Comparison of ENCODE assay signal across 8 cellular contexts in the genomic region with DNA sequence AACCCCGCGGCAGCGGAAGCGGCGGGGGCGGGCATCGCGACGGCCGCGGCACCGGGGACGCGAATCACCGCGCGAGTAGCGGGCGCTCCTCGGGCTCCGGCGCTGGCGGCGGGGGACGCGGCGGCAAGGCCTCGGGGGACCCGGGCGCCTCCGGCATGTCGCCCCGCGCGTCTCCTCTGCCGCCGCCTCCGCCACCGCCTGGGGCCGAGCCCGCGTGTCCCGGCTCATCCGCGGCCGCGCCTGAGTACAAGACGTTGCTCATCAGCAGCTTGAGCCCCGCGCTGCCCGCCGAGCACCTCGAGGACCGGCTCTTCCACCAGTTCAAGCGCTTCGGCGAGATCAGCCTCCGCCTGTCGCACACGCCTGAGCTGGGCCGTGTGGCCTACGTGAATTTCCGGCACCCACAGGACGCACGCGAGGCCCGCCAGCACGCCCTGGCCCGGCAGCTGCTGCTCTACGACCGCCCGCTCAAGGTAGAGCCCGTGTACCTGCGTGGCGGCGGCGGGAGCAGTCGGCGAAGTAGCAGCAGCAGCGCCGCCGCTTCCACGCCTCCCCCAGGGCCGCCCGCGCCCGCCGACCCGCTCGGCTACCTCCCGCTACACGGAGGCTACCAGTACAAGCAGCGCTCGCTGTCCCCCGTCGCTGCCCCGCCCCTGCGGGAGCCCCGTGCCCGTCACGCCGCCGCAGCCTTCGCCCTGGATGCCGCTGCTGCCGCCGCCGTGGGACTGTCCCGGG. TPM values are rescaled to one million over a fixed set of nuclear protein-coding genes. Genes with fewer than 3 reads are reported as not detected.
A peak's percentile ranks its signal among the peaks of the same experiment; 100 is the strongest.
DNase-seq lines count a peak whose midpoint lies in the region; ATAC-seq and TF ChIP-seq lines count a peak whose summit lies in the region.

No MANE protein-coding gene starts in this region.

- H3K4me1 ChIP-seq in Peyer's patch, result peaks cover 0 to 74% (median 20%) of the 10 kb centered on the region in 4 donors
- peaks cover 22% of the 10 kb centered on the region for H3K4me1 ChIP-seq in right cardiac atrium (ENCODE audit: control insufficient read depth, insufficient read depth, low read length)

- H3K27ac ChIP-seq in Peyer's patch (peak overlapping the region; percentile 85 to 95 (median 94)), adipose tissue (ENCODE audit: low read depth, low read length) (peak overlapping the region; percentile 64), right cardiac atrium (ENCODE audit: low read length) (peak overlapping the region; percentile 83)

- no peak for TF ChIP-seq CTCF in GM12865 (IDR thresholded peaks at IDR 0.05; ENCODE audit: insufficient read depth, low read depth, low read length, missing control alignments)
- no peak for TF ChIP-seq CTCF in HFFc6 (IDR thresholded peaks at IDR 0.05)
- no peak for TF ChIP-seq CTCF in Peyer's patch (IDR thresholded peaks at IDR 0.05)

- H3K9me3 ChIP-seq in Peyer's patch (no peaks in the 10 kb centered on the region), right cardiac atrium (ENCODE audit: control insufficient read depth, low read length) (no peaks in the 10 kb centered on the region)

- peak overlapping the region; percentile 88 for H3K27ac Mint-ChIP-seq in HFFc6

- ATAC-seq in right cardiac atrium, result no peak
- no peak for ATAC-seq in sciatic nerve

- peaks cover 41% of the 10 kb centered on the region for H3K36me3 Mint-ChIP-seq in HFFc6 (ENCODE audit: low read depth)

- peaks cover 0 to 56% (median 0%) of the 10 kb centered on the region in 3 donors for H3K36me3 ChIP-seq in Peyer's patch

- DNase-seq in GM12865 (ENCODE audit: low read depth) (peak; percentile 76), HFFc6 (peak; percentile 7), Peyer's patch (peak in 2 of 3 donors; percentile 30 to 54), right cardiac atrium (peak; percentile 29 to 75 (median 67)), sciatic nerve (ENCODE audit: low spot score) (peak; percentile 67), middle frontal gyrus (ENCODE audit: extremely low spot score, low spot score) (no peak), NCI-H2171 treated with DMSO at 0.1 percent for 48 hours (lab: John Stamatoyannopoulos, UW) (no peak)

- H3K27me3 ChIP-seq in Peyer's patch (no peaks in the 10 kb centered on the region), right cardiac atrium (ENCODE audit: control insufficient read depth, insufficient read depth) (no peaks in the 10 kb centered on the region)

- H3K4me3 Mint-ChIP-seq in HFFc6, result peak overlapping the region; percentile 88

- intact Hi-C loops in right cardiac atrium (cut with DNase I), result loop anchor here in 2 of 4 donors (10.0 kb wide), 2 partner anchors 283 to 293 kb away; a partner anchor contains a TSS
- intact Hi-C loops in sciatic nerve (cut with DNase I), result no loop called here

- TF ChIP-seq POLR2A in Peyer's patch (IDR thresholded peaks at IDR 0.05), result no peak

- H3K27me3 Mint-ChIP-seq in HFFc6 (ENCODE audit: insufficient read depth), result peaks cover 3% of the 10 kb centered on the region; the same call in 1 of the 2 replicates

- H3K4me1 Mint-ChIP-seq in HFFc6 (ENCODE audit: low read depth), result peaks cover 65% of the 10 kb centered on the region

- H3K9me3 Mint-ChIP-seq in HFFc6, result no peaks in the 10 kb centered on the region

- H3K4me3 ChIP-seq in GM12865 (ENCODE audit: low read depth, low read length) (peak overlapping the region; percentile 73), Peyer's patch (peak overlapping the region; percentile 54 to 95 (median 86)), right cardiac atrium (ENCODE audit: low read length) (peak overlapping the region; percentile 73)

- 2 to 12% (median 10%) methylated on average over 61 to 109 of the region's 109 CpGs for WGBS in adipose tissue, 3 donors
- 7% methylated on average over 109 of the region's 109 CpGs for WGBS in right cardiac atrium

RNA-seq across cellular contexts. Expression of a gene that starts 0.6 kb away (rescaled TPM):
- 10 to 100 TPM; 25.8 to 30.6 (median 29.2) TPM for total RNA-seq in HFFc6 (2021; fragmentation: NEBNext Ultra II Directional; extraction: Animal tissue kit (Norgen Biotek cat#: 25700))
- total RNA-seq in Peyer's patch (10 to 100 TPM; 23.1 to 34.6 (median 27.4) TPM), right cardiac atrium (10 to 100 TPM; 15.0 to 19.6 (median 15.6) TPM), sciatic nerve (21.5 TPM)
- polyA plus RNA-seq in adipose tissue (10 to 100 TPM; 10.8 to 16.5 (median 12.1) TPM), right cardiac atrium (8.7 TPM)

RNA-seq across cellular contexts. Expression of a gene that starts 6.6 kb away (rescaled TPM):
- 100 to 1,000 TPM; 157 to 196 (median 179) TPM for total RNA-seq in HFFc6 (2021; fragmentation: NEBNext Ultra II Directional; extraction: Animal tissue kit (Norgen Biotek cat#: 25700))
- 10 to 100 TPM; 18.2 to 52.7 (median 26.4) TPM for total RNA-seq in Peyer's patch
- polyA plus RNA-seq in adipose tissue, result 10 to 100 TPM; 31.0 to 67.8 (median 42.0) TPM
- 100 to 1,000 TPM in 1 of 4 donors, 10 to 100 TPM in 3; 51.7 to 120 (median 86.9) TPM for total RNA-seq in right cardiac atrium
- polyA plus RNA-seq in right cardiac atrium, result 49.2 TPM
- total RNA-seq in sciatic nerve, result 60.8 TPM

Comparison
In these comparisons a context has a peak if more than half of its experiments do, and no peak if none do; other contexts are left out.
1. DNase-seq: peak in GM12865 (single experiment), HFFc6 (single experiment), Peyer's patch (2 of 3), right cardiac atrium (3 of 3) and sciatic nerve (single experiment); none in middle frontal gyrus (single experiment) and NCI-H2171 treated with DMSO at 0.1 percent for 48 hours (single experiment).
2. Peak in every context shown above with its lines, with median percentiles within 50 percentile points of each other: H3K4me3 ChIP-seq and H3K27ac ChIP-seq.